Comparison of ENCODE assay signal across 16 cellular contexts in the genomic region with DNA sequence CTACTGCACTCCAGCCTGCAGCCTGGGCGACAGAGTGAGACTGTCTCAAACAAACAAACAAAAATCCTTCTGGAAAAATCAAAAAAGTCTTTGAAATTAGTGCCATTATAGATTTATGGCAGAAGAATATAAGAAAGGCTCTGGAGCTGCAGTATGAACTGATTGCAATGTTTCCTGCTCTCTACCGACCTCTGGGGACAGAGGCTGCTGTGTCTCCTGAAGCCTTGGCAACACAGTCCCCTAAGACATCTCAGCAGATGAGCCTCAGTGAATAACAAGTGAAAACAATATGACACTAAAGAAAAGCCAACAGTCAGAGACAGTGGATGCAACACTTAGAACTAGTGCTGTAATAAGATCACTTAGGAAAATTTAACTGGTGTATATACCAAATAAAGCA.
A peak's percentile ranks its signal among the peaks of the same experiment; 100 is the strongest.
DNase-seq lines count a peak whose midpoint lies in the region; ATAC-seq and TF ChIP-seq lines count a peak whose summit lies in the region.
"Had no signal": no experiment of that assay in that cellular context is flagged by ENCODE, and none has a peak within 500 bp of the region (broad histone marks: within the 10 kb centered on the region; RNA-seq: fewer than 3 reads in every experiment).

No MANE protein-coding gene starts in this region.

- no peaks in the 10 kb centered on the region for H3K27me3 ChIP-seq in PC-9 (ENCODE audit: insufficient read depth, low read depth)

- H3K9me3 ChIP-seq in ES-I3 (ENCODE audit: control insufficient read depth, insufficient read depth, low read length) (no peaks in the 10 kb centered on the region), PC-9 (ENCODE audit: insufficient read depth, low read depth) (no peaks in the 10 kb centered on the region)

- DNase-seq in PC-9, result no peak
- peak; percentile 14 for DNase-seq in iPS DF 4.7 (ENCODE audit: extremely low read depth, low spot score)
- no peak for DNase-seq in GM10248 (ENCODE audit: extremely low spot score)
- DNase-seq in middle frontal gyrus (ENCODE audit: extremely low spot score, low spot score), result no peak
- DNase-seq: activated CD8-positive, alpha-beta T cell treated with anti-CD3 and anti-CD28 coated beads, Interleukin-2, amount 10 ng/mL, durations not matched to agents 7 days and 5 days; activated naive CD4-positive, alpha-beta T cell treated with anti-CD3 and anti-CD28 coated beads, Interleukin-2, amount 10 ng/mL, durations not matched to agents 7 days and 5 days; foreskin melanocyte; GOT3; IMR-90; occipital lobe; stimulated activated naive B cell treated with anti-CD40 and anti-IgM and Interleukin-4, amounts not matched to agents 10 μg/mL and 1 μg/mL and 100 μg/mL, for 72 hours had no signal

- CTCF ChIA-PET in PC-9 (lab: Charles Lee), result no interaction called here
- CTCF ChIA-PET in GM10248 (lab: Yijun Ruan, JAX), result no interaction called here

- H3K9me2 ChIP-seq in PC-9 (ENCODE audit: insufficient read depth), result no peaks in the 10 kb centered on the region

- POLR2A ChIA-PET in PC-9 (lab: Charles Lee; ENCODE audit: unreplicated experiment) (no interaction called here), GM10248 (lab: Yijun Ruan, JAX) (no interaction called here)

- no peaks in the 10 kb centered on the region for H3K36me3 ChIP-seq in ES-I3 (ENCODE audit: insufficient read depth, low read length)
- H3K36me3 ChIP-seq in PC-9 (ENCODE audit: low read depth), result no peaks in the 10 kb centered on the region

- no peaks in the 10 kb centered on the region for H3F3A ChIP-seq in PC-9 (ENCODE audit: insufficient read depth, low read depth)

- H3K27ac ChIP-seq in 22Rv1 (no peak overlapping the region), PC-9 (no peak overlapping the region)

- H3K79me2 ChIP-seq in PC-9 (ENCODE audit: low read depth), result no peaks in the 10 kb centered on the region

- peak overlapping the region; percentile 49 for H3K4me2 ChIP-seq in PC-9

- H4K20me1 ChIP-seq in PC-9 (ENCODE audit: insufficient read depth), result no peaks in the 10 kb centered on the region

- H3K9ac ChIP-seq in ES-I3 (ENCODE audit: low read depth, low read length), result peak overlapping the region; percentile 68; the same call in 1 of the 2 replicates

- no peaks in the 10 kb centered on the region for H3K4me1 ChIP-seq in ES-I3 (ENCODE audit: insufficient read depth, low read length)
- H3K4me1 ChIP-seq in PC-9 (replicated peaks; ENCODE audit: insufficient read depth), result no peaks in the 10 kb centered on the region

- no peak overlapping the region for H3K4me3 ChIP-seq in PC-9

- TF ChIP-seq CTCF in 22Rv1 (IDR thresholded peaks at IDR 0.05), result peak; percentile 76
- peak; percentile 33; the same call in 1 of the 2 replicates for TF ChIP-seq CTCF in PC-9 (conservative IDR thresholded peaks at IDR 0.05)
- no peak for TF ChIP-seq CTCF in GM10248 (IDR thresholded peaks at IDR 0.05; ENCODE audit: control extremely low read depth, extremely low read depth, low read depth, missing control alignments)

- no peak for ATAC-seq in GM21717 (IDR thresholded peaks at IDR 0.05; ENCODE audit: unreplicated experiment)
- no peak for ATAC-seq in GM18868 (IDR thresholded peaks at IDR 0.05; ENCODE audit: unreplicated experiment)
- ATAC-seq: activated CD8-positive, alpha-beta T cell treated with anti-CD3 and anti-CD28 coated beads, Interleukin-2, amount 10 ng/mL, durations not matched to agents 7 days and 5 days; left lobe of liver; stimulated activated naive B cell treated with anti-CD40 and anti-IgM and Interleukin-4, amounts not matched to agents 10 μg/mL and 1 μg/mL and 100 μg/mL, for 72 hours had no signal

- H2AFZ ChIP-seq in PC-9, result peak overlapping the region; percentile 61; the same call in 1 of the 2 replicates

- BruUV-seq in PC-9 (replicated peaks; lab: Mats Ljungman, UMichigan), result no TSS peak

- intact Hi-C loops in PC-9 (cut with micrococcal nuclease; ENCODE audit: unreplicated experiment), result no loop called here
